ENCODE assay signal across 1 cellular context in the genomic region with DNA sequence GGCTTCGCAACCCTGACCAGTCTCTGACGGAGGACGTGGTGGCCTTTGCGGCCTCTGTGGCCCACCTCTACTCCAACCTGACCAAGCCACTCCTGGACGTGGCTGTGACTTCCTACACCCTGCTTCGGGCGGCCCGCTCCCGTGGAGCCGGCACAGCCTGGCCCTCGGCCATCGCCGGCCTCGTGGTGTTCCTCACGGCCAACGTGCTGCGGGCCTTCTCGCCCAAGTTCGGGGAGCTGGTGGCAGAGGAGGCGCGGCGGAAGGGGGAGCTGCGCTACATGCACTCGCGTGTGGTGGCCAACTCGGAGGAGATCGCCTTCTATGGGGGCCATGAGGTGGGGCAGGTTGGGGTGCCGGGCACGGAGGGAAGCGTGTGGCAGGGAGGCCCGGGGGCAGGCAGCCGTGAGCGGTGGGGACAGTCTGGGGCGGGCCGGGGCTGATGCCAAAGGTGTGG.
TF ChIP-seq lines count a peak whose summit lies in the region.

No MANE protein-coding gene starts in this region.

TF ChIP-seq in liver, 16 proteins besides CTCF, POLR2A, EP300 and RAD21 (continued from another document):
- TF ChIP-seq REST (IDR thresholded peaks at IDR 0.05) = no peak
- no peak for TF ChIP-seq FOXA2 (IDR thresholded peaks at IDR 0.05)
- no peak for TF ChIP-seq EGR1 (IDR thresholded peaks at IDR 0.05; ENCODE audit: low read depth in 2 of 2)
- TF ChIP-seq YY1 (IDR thresholded peaks at IDR 0.05) = no peak
